30 cellular contexts compared by ENCODE assay signal in the genomic region with DNA sequence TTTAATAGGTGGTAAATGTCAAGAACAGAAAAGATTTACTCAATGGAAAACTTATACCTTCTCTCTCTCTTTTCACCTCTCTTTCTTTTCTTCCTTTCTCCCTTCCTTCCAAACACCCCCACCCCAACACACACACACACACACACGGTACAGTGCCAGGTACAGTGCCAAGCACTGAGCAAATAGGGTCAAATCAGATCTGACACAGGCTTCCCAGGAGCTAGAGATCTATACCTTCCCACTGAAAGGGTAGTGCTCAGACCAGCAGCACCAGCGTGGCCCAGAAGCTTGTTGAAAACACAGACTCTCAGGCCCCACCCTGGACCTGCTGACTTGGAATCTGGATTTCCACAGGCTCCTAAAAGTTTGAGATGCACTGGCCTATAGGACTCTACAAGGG.
"Had no signal": no experiment of that assay in that cellular context is flagged by ENCODE, and none has a peak within 500 bp of the region (broad histone marks: within the 10 kb centered on the region; RNA-seq: fewer than 3 reads in every experiment).

No MANE protein-coding gene starts in this region.

- H3K4me1 ChIP-seq: testis, uterus had no signal

- H3K9me3 Mint-ChIP-seq: immature natural killer cell, naive B cell, natural killer cell, nephron progenitor cell, neural progenitor cell had no signal

- H3K9me3 ChIP-seq: left lung, neutrophil, stomach, testis, thyroid gland, transverse colon, uterus had no signal

- H3K4me1 Mint-ChIP-seq: immature natural killer cell; naive B cell; natural killer cell; stimulated activated naive B cell treated with anti-CD40 and anti-IgM and Interleukin-4, amounts not matched to agents 10 μg/mL and 1 μg/mL and 100 μg/mL, for 72 hours had no signal

- H3K27ac Mint-ChIP-seq: immature natural killer cell; mesothelial cell of epicardium; naive B cell; natural killer cell; progenitor cell of endocrine pancreas; stimulated activated naive B cell treated with anti-CD40 and anti-IgM and Interleukin-4, amounts not matched to agents 10 μg/mL and 1 μg/mL and 100 μg/mL, for 72 hours had no signal

- H3K4me2 ChIP-seq: neural progenitor cell had no signal

- H3K4me3 Mint-ChIP-seq: immature natural killer cell; mesothelial cell of epicardium; naive B cell; natural killer cell; nephron progenitor cell; neural progenitor cell; stimulated activated naive B cell treated with anti-CD40 and anti-IgM and Interleukin-4, amounts not matched to agents 10 μg/mL and 1 μg/mL and 100 μg/mL, for 72 hours had no signal

- H3K36me3 ChIP-seq: left lung, neural progenitor cell, neutrophil, stomach, thyroid gland, transverse colon, uterus had no signal

- FAIRE-seq: islet of Langerhans, kidney had no signal

- H3K4me3 ChIP-seq: left lung, lung, neural progenitor cell, skin epidermis, stomach, testis, thyroid gland, transverse colon, uterus had no signal

- H3K27ac ChIP-seq: left lung, neural progenitor cell, neutrophil, skin epidermis, stomach, testis, thyroid gland, transverse colon, uterus had no signal

- H3K27me3 Mint-ChIP-seq: progenitor cell of endocrine pancreas; stimulated activated naive B cell treated with anti-CD40 and anti-IgM and Interleukin-4, amounts not matched to agents 10 μg/mL and 1 μg/mL and 100 μg/mL, for 72 hours had no signal

- ATAC-seq: left colon; left lung; natural killer cell; right cardiac atrium; sciatic nerve; stimulated activated naive B cell treated with anti-CD40 and anti-IgM and Interleukin-4, amounts not matched to agents 10 μg/mL and 1 μg/mL and 100 μg/mL, for 72 hours; stimulated activated naive CD8-positive, alpha-beta T cell treated with anti-CD3 and anti-CD28 coated beads, Interleukin-15, Interleukin-2, amounts not matched to agents 100 U/mL and 50 U/mL, for 24 hours had no signal

- H3K27me3 ChIP-seq: left lung, neural progenitor cell, neutrophil, stomach, testis, thyroid gland, transverse colon, uterus had no signal

- H3K36me3 Mint-ChIP-seq: immature natural killer cell; mesothelial cell of epicardium; naive B cell; natural killer cell; neural progenitor cell; stimulated activated naive B cell treated with anti-CD40 and anti-IgM and Interleukin-4, amounts not matched to agents 10 μg/mL and 1 μg/mL and 100 μg/mL, for 72 hours had no signal

- DNase-seq: hippocampal formation; immature natural killer cell; kidney; left lung; mesendoderm; naive B cell; natural killer cell; nephron progenitor cell; occipital lobe; right cardiac atrium; stimulated activated CD4-positive, alpha-beta T cell treated with anti-CD3 and anti-CD28 coated beads, Interleukin-12 subunit alpha, Interleukin-12 subunit beta, amount 100 ng/mL, for 4 hours; stimulated activated CD4-positive, alpha-beta T cell treated with anti-CD3 and anti-CD28 coated beads, Interleukin-15, amount 100 ng/mL, for 24 hours; stimulated activated CD4-positive, alpha-beta T cell treated with anti-CD3 and anti-CD28 coated beads, Interleukin-2, amount 100 ng/mL, for 24 hours; stimulated activated CD4-positive, alpha-beta T cell treated with anti-CD3 and anti-CD28 coated beads, Interleukin-4, amount 100 ng/mL, for 1 hour; stimulated activated naive B cell treated with anti-CD40 and anti-IgM and Interleukin-4, amounts not matched to agents 10 μg/mL and 1 μg/mL and 100 μg/mL, for 72 hours; stimulated activated naive CD8-positive, alpha-beta T cell treated with anti-CD3 and anti-CD28 coated beads, Interleukin-15, Interleukin-2, amounts not matched to agents 100 U/mL and 50 U/mL, for 24 hours; stomach; testis; thyroid gland; transverse colon; uterus had no signal
